Comparison of ENCODE assay signal across 9 cellular contexts in the genomic region with DNA sequence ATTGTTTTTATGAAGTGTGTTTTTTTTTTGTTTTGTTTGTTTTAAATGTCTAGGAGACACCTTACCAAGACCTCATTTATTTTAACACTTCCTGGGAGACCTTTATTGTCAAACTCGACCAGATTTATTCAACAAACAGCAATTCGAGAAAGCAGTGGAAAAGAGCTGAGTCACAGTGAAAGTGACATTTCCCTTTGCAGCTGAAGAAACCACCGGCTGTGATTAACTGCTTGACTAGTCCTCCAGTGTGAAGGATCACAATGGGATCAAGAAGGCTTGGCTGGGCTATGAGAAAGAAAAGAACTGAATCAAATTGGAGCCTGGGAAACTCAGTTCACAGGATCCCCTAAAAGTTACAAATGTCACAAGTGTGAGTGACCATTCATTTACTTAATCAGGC. TPM values are rescaled to one million over a fixed set of nuclear protein-coding genes. Genes with fewer than 3 reads are reported as not detected.
A peak's percentile ranks its signal among the peaks of the same experiment; 100 is the strongest.
DNase-seq lines count a peak whose midpoint lies in the region; ATAC-seq and TF ChIP-seq lines count a peak whose summit lies in the region.
"Had no signal": no experiment of that assay in that cellular context is flagged by ENCODE, and none has a peak within 500 bp of the region (broad histone marks: within the 10 kb centered on the region; RNA-seq: fewer than 3 reads in every experiment).

No MANE protein-coding gene starts in this region.

- TF ChIP-seq CTCF in GM12865 (IDR thresholded peaks at IDR 0.05; ENCODE audit: insufficient read depth, low read depth, low read length, missing control alignments) (no peak), stomach (IDR thresholded peaks at IDR 0.05) (no peak)

- H3K9me3 ChIP-seq in HUES48 (ENCODE audit: control insufficient read depth, insufficient read depth, low read length) (peaks cover 5% of the 10 kb centered on the region; the same call in 1 of the 2 replicates), ectodermal cell (ENCODE audit: control insufficient read depth, low read length) (no peaks in the 10 kb centered on the region), stomach (peaks cover 0 to 10% (median 4%) of the 10 kb centered on the region in 4 donors)

- ATAC-seq in GM21619 (IDR thresholded peaks at IDR 0.05; ENCODE audit: unreplicated experiment) (peak; percentile 95), left cardiac atrium (no peak)

- intact Hi-C loops in stomach (cut with DNase I; ENCODE audit: low total_unique reads): no loop called here
- intact Hi-C loops in left cardiac atrium (cut with DNase I): no loop called here

- H3K4me3 ChIP-seq in GM12865 (ENCODE audit: low read depth, low read length) (no peak overlapping the region), HUES48 (ENCODE audit: low read depth, low read length) (no peak overlapping the region), ectodermal cell (ENCODE audit: insufficient read depth, low read depth, low read length) (no peak overlapping the region), stomach (no peak overlapping the region)
- H3K4me3 ChIP-seq: lower lobe of right lung had no signal

- DNase-seq in GM12865 (ENCODE audit: low read depth) (peak; percentile 29), stomach (no peak), nucleus accumbens (lab: John Stamatoyannopoulos, UW) (no peak), mucosa of gallbladder (ENCODE audit: low spot score) (no peak), left cardiac atrium (no peak)
- DNase-seq: lower lobe of right lung had no signal

- no peak overlapping the region for H3K9ac ChIP-seq in HUES48 (ENCODE audit: low read depth, low read length)

- no peaks in the 10 kb centered on the region for H3K27me3 ChIP-seq in HUES48 (ENCODE audit: control insufficient read depth, insufficient read depth, low read length)
- H3K27me3 ChIP-seq in ectodermal cell (ENCODE audit: control insufficient read depth, insufficient read depth, low read length, poor library complexity, severe bottlenecking): no peaks in the 10 kb centered on the region
- no peaks in the 10 kb centered on the region for H3K27me3 ChIP-seq in stomach

- WGBS in ectodermal cell, 2 experiments: 0 to 4% methylated on average over 3 of the region's 3 CpGs
- 1 to 8% (median 5%) methylated on average over 3 of the region's 3 CpGs for WGBS in stomach, 5 donors

- TF ChIP-seq POLR2A in stomach (IDR thresholded peaks at IDR 0.05): no peak

- TF ChIP-seq EP300 in stomach (IDR thresholded peaks at IDR 0.05): no peak

- H3K36me3 ChIP-seq in HUES48 (ENCODE audit: control insufficient read depth, insufficient read depth, low read length): no peaks in the 10 kb centered on the region
- no peaks in the 10 kb centered on the region for H3K36me3 ChIP-seq in ectodermal cell (ENCODE audit: control insufficient read depth, insufficient read depth, low read length)
- no peaks in the 10 kb centered on the region for H3K36me3 ChIP-seq in stomach
- H3K36me3 ChIP-seq: lower lobe of right lung had no signal

- H3K27ac ChIP-seq in HUES48 (ENCODE audit: low read depth, low read length): peak overlapping the region; percentile 44
- peak overlapping the region; percentile 45 for H3K27ac ChIP-seq in ectodermal cell (ENCODE audit: insufficient read depth, low read depth, low read length, poor library complexity, severe bottlenecking)
- H3K27ac ChIP-seq in stomach: peak overlapping the region in 3 of 5 donors; percentile 8 to 49 (median 32)
- H3K27ac ChIP-seq: lower lobe of right lung had no signal

- H3K4me1 ChIP-seq in HUES48 (ENCODE audit: control insufficient read depth, insufficient read depth, low read length) (peaks cover 4% of the 10 kb centered on the region; the same call in 1 of the 2 replicates), ectodermal cell (ENCODE audit: control insufficient read depth, insufficient read depth, low read length) (no peaks in the 10 kb centered on the region), stomach (peaks cover 0 to 7% (median 2%) of the 10 kb centered on the region in 4 donors)

RNA-seq across cellular contexts. Expression of a gene that starts 11.9 kb away (rescaled TPM):
- not detected for polyA plus RNA-seq in ectodermal cell (2013, experiment 1 of 4)
- not detected for polyA plus RNA-seq in ectodermal cell (2013, experiment 2 of 4)
- polyA plus RNA-seq in ectodermal cell (2013, experiment 3 of 4): not detected
- not detected for polyA plus RNA-seq in ectodermal cell (2013, experiment 4 of 4)
- 10 to 100 TPM in 1 of 5 donors, 1 to 10 TPM in 3, not detected in 1; 1.3 to 20.6 (median 4.4) TPM for total RNA-seq in stomach
- polyA plus RNA-seq in stomach: 10 to 100 TPM in 2 of 3 donors, 1 to 10 TPM in 1; 1.2 to 84.2 (median 62.2) TPM
- not detected for total RNA-seq in mucosa of gallbladder
- not detected for total RNA-seq in left cardiac atrium
